In the genomic region with DNA sequence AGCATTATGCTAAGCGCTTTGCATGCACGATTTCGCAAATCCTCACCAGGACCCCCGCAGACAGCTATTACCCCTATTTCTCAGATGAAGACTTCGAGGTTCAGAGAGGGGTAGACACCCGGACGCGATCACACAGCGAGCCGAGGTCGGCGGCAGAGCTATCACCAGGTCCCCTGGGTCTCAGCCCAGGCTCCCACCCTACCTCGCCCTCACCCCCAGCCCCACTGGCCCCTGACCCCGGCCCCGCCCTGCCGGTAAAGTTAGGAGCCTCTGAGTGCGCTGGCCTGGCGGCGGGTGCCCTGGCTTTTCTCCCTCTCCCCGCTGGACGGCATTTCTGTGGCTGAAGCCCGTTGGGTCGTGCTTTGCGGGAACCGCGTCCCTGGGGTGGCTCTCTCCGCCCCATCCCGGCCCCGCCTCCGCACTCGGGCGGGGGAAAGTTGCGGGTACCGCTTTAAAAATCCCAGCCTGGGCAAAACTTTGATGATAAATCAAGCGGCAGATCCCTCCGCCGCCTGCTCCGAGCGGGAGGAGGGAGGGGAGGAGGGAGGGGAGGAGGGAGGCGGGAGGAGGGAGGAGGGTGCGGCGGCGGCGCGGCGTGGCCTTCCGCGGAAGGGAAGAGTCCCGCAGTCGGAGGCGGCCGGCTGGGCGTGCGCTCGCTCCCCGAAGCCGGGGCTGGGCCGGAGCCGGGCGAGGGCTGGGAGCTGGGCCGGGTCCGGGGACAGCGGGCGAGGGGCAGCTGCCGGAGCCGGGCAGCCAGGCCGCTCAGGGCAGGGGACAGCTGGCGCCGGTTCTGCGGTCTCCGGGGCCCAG, we compare ENCODE assay signal across 8 cellular contexts. TPM values are rescaled to one million over a fixed set of nuclear protein-coding genes. Genes with fewer than 3 reads are reported as not detected.
A peak's percentile ranks its signal among the peaks of the same experiment; 100 is the strongest.
DNase-seq lines count a peak whose midpoint lies in the region; ATAC-seq, FAIRE-seq and TF ChIP-seq lines count a peak whose summit lies in the region.

Gene VSTM2L (plus strand): TSS at position 624 of the 810 bp plus-strand sequence. CDS start 224 bp downstream, outside the sequence.

- H4K12ac ChIP-seq in trophoblast cell (ENCODE audit: low read depth, low read length): no peak within 1 kb of the TSS

- TF ChIP-seq RAD21 in A549 (conservative IDR thresholded peaks at IDR 0.05 in 1 of 2, IDR thresholded peaks at IDR 0.05 in 1 of 2): peak in 1 of 2 experiments; percentile 14; a peak in 3 of 5 replicates

- H2BK12ac ChIP-seq in trophoblast cell (ENCODE audit: low read length): no peak within 1 kb of the TSS

- H3K4me2 ChIP-seq in A549: peak within 1 kb of the TSS; percentile 73
- H3K4me2 ChIP-seq in trophoblast cell (ENCODE audit: low read length): peak within 1 kb of the TSS; percentile 71

- no peak within 1 kb of the TSS for H2BK5ac ChIP-seq in trophoblast cell (ENCODE audit: low read depth, low read length, poor library complexity)

- no peaks in the 10 kb centered on the region for H3K79me1 ChIP-seq in trophoblast cell (ENCODE audit: low read length)

- no peaks in the 10 kb centered on the region for H3K79me2 ChIP-seq in trophoblast cell (ENCODE audit: control insufficient read depth, insufficient read depth, low read length, poor library complexity)

- H3K36me3 Mint-ChIP-seq in activated CD4-positive, alpha-beta memory T cell treated with anti-CD3 and anti-CD28 coated beads for 36 hours: peaks cover 2% of the 10 kb centered on the region

- no peak within 1 kb of the TSS for H2AK5ac ChIP-seq in trophoblast cell (ENCODE audit: low read length)

- CTCF ChIA-PET in A549 (lab: Yijun Ruan, JAX): interaction anchor here (0.6 to 1.9 kb wide), 34 partner anchors 8 to 881 kb away, joined by 3 to 8 read pairs (median 4); no protein-coding TSS in a partner anchor
- CTCF ChIA-PET in activated CD4-positive, alpha-beta memory T cell treated with anti-CD3 and anti-CD28 coated beads for 36 hours (lab: Charles Lee): interaction anchor here (1.4 kb wide), 2 partner anchors 141 to 318 kb away, joined by 3 read pairs; no protein-coding TSS in a partner anchor

- no peak for TF ChIP-seq CTCF in A549 (IDR thresholded peaks at IDR 0.05)
- no peak for TF ChIP-seq CTCF in gastroesophageal sphincter (IDR thresholded peaks at IDR 0.05)

- TF ChIP-seq POLR2A in A549 (IDR thresholded peaks at IDR 0.05; ENCODE audit: low read length) (0 out of 2 replicates have a peak, but pooled peaks have one; percentile 17), GM12891 (IDR thresholded peaks at IDR 0.05; ENCODE audit: low read depth, low read length) (no peak), gastroesophageal sphincter (IDR thresholded peaks at IDR 0.05) (no peak)

- peak within 1 kb of the TSS; percentile 31 for H3K4me3 Mint-ChIP-seq in activated CD4-positive, alpha-beta memory T cell treated with anti-CD3 and anti-CD28 coated beads for 36 hours

- intact Hi-C loops in activated CD4-positive, alpha-beta memory T cell treated with anti-CD3 and anti-CD28 coated beads for 36 hours (cut with micrococcal nuclease): loop anchor here (2.0 to 10.0 kb wide), 2 partner anchors 90 to 262 kb away; partner anchors contain the start of gene TGM2

- no peaks in the 10 kb centered on the region for H3K9me3 Mint-ChIP-seq in activated CD4-positive, alpha-beta memory T cell treated with anti-CD3 and anti-CD28 coated beads for 36 hours

- H3K27ac Mint-ChIP-seq in activated CD4-positive, alpha-beta memory T cell treated with anti-CD3 and anti-CD28 coated beads for 36 hours: no peak within 1 kb of the TSS

- peaks cover 14% of the 10 kb centered on the region for H3K4me1 Mint-ChIP-seq in activated CD4-positive, alpha-beta memory T cell treated with anti-CD3 and anti-CD28 coated beads for 36 hours (ENCODE audit: low read depth)

- peaks cover 59% of the 10 kb centered on the region for H3K27me3 Mint-ChIP-seq in activated CD4-positive, alpha-beta memory T cell treated with anti-CD3 and anti-CD28 coated beads for 36 hours

- peaks cover 58% of the 10 kb centered on the region for H3K27me3 ChIP-seq in gastroesophageal sphincter
- H3K27me3 ChIP-seq in trophoblast cell (ENCODE audit: insufficient read depth, low read length): peaks cover 7% of the 10 kb centered on the region

- H3K4me3 ChIP-seq in A549: peak within 1 kb of the TSS; percentile 82
- peak within 1 kb of the TSS; percentile 43 to 58 for H3K4me3 ChIP-seq in gastroesophageal sphincter
- peak within 1 kb of the TSS; percentile 61 for H3K4me3 ChIP-seq in trophoblast cell (ENCODE audit: low read depth, low read length)

- no peak for TF ChIP-seq EP300 in A549 (IDR thresholded peaks at IDR 0.05)
- TF ChIP-seq EP300 in gastroesophageal sphincter (IDR thresholded peaks at IDR 0.05): no peak

- H4K91ac ChIP-seq in trophoblast cell (ENCODE audit: low read depth, low read length): no peak within 1 kb of the TSS

- DNase-seq in A549 (ENCODE audit: low read depth in 1 of 2, low spot score in 1 of 2) (peak; percentile 77 to 82), GM12891 (ENCODE audit: insufficient read length, low spot score) (no peak), trophoblast cell (peak in 1 of 2 donors; percentile 39), NAMALWA (ENCODE audit: low spot score) (no peak), NCI-H128 (lab: John Stamatoyannopoulos, UW; ENCODE audit: unreplicated experiment) (no peak), NCI-H226 (no peak)
- peak; percentile 23 for DNase-seq in activated CD4-positive, alpha-beta memory T cell treated with anti-CD3 and anti-CD28 coated beads for 36 hours

- no peak within 1 kb of the TSS for H2BK120ac ChIP-seq in trophoblast cell (ENCODE audit: insufficient read depth, low read length, poor library complexity)

- H2AFZ ChIP-seq in trophoblast cell (ENCODE audit: insufficient read depth, low read length, poor library complexity): no peak within 1 kb of the TSS

- H3K18ac ChIP-seq in trophoblast cell (ENCODE audit: low read length): peak within 1 kb of the TSS; percentile 46

- H3K14ac ChIP-seq in trophoblast cell (ENCODE audit: low read length): no peak within 1 kb of the TSS

- POLR2A ChIA-PET in A549 (lab: Yijun Ruan, JAX): no interaction called here
- POLR2A ChIA-PET in activated CD4-positive, alpha-beta memory T cell treated with anti-CD3 and anti-CD28 coated beads for 36 hours (lab: Charles Lee): no interaction called here

- no peak within 1 kb of the TSS for H3K4ac ChIP-seq in trophoblast cell (ENCODE audit: low read depth, low read length)

- H4K8ac ChIP-seq in trophoblast cell (ENCODE audit: low read depth, low read length): no peak within 1 kb of the TSS

- H3K4me1 ChIP-seq in A549 (peaks cover 24% of the 10 kb centered on the region), gastroesophageal sphincter (peaks cover 0 to 67% (median 17%) of the 10 kb centered on the region in 3 donors), trophoblast cell (ENCODE audit: control insufficient read depth in 1 of 2, insufficient read depth in 2 of 2, low read length in 2 of 2) (peaks cover 2 to 4% of the 10 kb centered on the region in 2 experiments)

- 2% methylated on average over 21 of the region's 71 CpGs for WGBS in A549 (ENCODE audit: missing lambda C conversion rate)
- 17 to 40% methylated on average over 2 to 5 of the region's 71 CpGs for WGBS in gastroesophageal sphincter (ENCODE audit: low coverage in 1 of 2), 2 donors
- WGBS in trophoblast cell (ENCODE audit: extremely low coverage, insufficient coverage, insufficient read length): no CpG with 5 or more reads among the region's 71 CpGs

- peak; percentile 41 to 55 for ATAC-seq in A549
- peak; percentile 26 for ATAC-seq in gastroesophageal sphincter

- H3K9ac ChIP-seq in trophoblast cell (ENCODE audit: low read length): no peak within 1 kb of the TSS

- no peak for FAIRE-seq in A549 (lab: Jason Lieb, UNC)
- no peak for FAIRE-seq in GM12891 (lab: Jason Lieb, UNC)

- H3K36me3 ChIP-seq in gastroesophageal sphincter (no peaks in the 10 kb centered on the region), trophoblast cell (ENCODE audit: control insufficient read depth in 1 of 2, insufficient read depth in 2 of 2, low read length in 2 of 2) (no peaks in the 10 kb centered on the region)

- H3K27ac ChIP-seq in A549 (peak within 1 kb of the TSS; percentile 85 to 91), gastroesophageal sphincter (peak within 1 kb of the TSS in 3 of 4 donors; percentile 41 to 67 (median 66)), trophoblast cell (ENCODE audit: low read depth, low read length) (no peak within 1 kb of the TSS)

- no peaks in the 10 kb centered on the region for H3K9me3 ChIP-seq in A549
- H3K9me3 ChIP-seq in gastroesophageal sphincter: no peaks in the 10 kb centered on the region
- no peaks in the 10 kb centered on the region for H3K9me3 ChIP-seq in trophoblast cell (ENCODE audit: insufficient read depth, low read depth, low read length)

- no peak within 1 kb of the TSS for H3K23ac ChIP-seq in trophoblast cell (ENCODE audit: low read length)

TF ChIP-seq in A549, 52 proteins besides CTCF, POLR2A, EP300 and RAD21 (continues in another document):
- TF ChIP-seq ESRRA (IDR thresholded peaks at IDR 0.05; ENCODE audit: borderline replicate concordance, low read length) (no peak), NR3C1 (IDR thresholded peaks at IDR 0.05) (no peak), FOSB (CRISPR knock-in tag; IDR thresholded peaks at IDR 0.05) (no peak), RFX5 (IDR thresholded peaks at IDR 0.05) (no peak), KDM1A (IDR thresholded peaks at IDR 0.05; ENCODE audit: low read depth) (peak; percentile 94; the same call in 1 of the 2 replicates)

TF ChIP-seq in GM12891, 5 proteins besides CTCF, POLR2A, EP300 and RAD21:
- TF ChIP-seq PAX5 (IDR thresholded peaks at IDR 0.05; ENCODE audit: insufficient read depth, low read length, severe bottlenecking): no peak
- TF ChIP-seq SPI1 (IDR thresholded peaks at IDR 0.05; ENCODE audit: low read depth, low read length): no peak
- TF ChIP-seq POU2F2 (IDR thresholded peaks at IDR 0.05; ENCODE audit: low read depth, low read length): 0 out of 2 replicates have a peak, but pooled peaks have one; percentile 3

RNA-seq across cellular contexts. Expression of gene VSTM2L, which starts in this region (rescaled TPM):
- polyA plus RNA-seq in A549 (2011; rRNA removed) (1.9 and 2.0 TPM in 2 replicates), A549 (2017; fragmentation: RNase III; extraction: RNeasy Plus Mini Kit Qiagen cat#74134 plus additional on column Dnase treatment) (3.7 to 7.4 TPM (median 5.8 TPM) in 3 replicates)
- polyA plus RNA-seq in A549 (2012; cell fraction: cytosol; rRNA removed): 2.6 and 3.7 TPM in 2 replicates
- 4.1 and 5.2 TPM in 2 replicates for polyA plus RNA-seq in A549 (2012; cell fraction: nucleus; rRNA removed)
- polyA minus RNA-seq in A549 (2011; rRNA and poly(A)+ RNA removed): 0.92 and 1.3 TPM in 2 replicates
- polyA plus RNA-seq in GM12891 (2012; ENCODE audit: low read depth, missing spikeins): 0.06 TPM
- total RNA-seq in activated CD4-positive, alpha-beta memory T cell treated with anti-CD3 and anti-CD28 coated beads for 36 hours: not detected
- 1 to 10 TPM in 3 of 4 donors, under 1 TPM in 1; 0.94 to 8.5 (median 7.0) TPM for total RNA-seq in gastroesophageal sphincter
- 6.7 and 7.5 TPM in 2 replicates for polyA plus RNA-seq in trophoblast cell (2013)

Comparison
In these comparisons a context has a peak if more than half of its experiments do, and no peak if none do; other contexts are left out.
1. Peak in DNase-seq in activated CD4-positive, alpha-beta memory T cell treated with anti-CD3 and anti-CD28 coated beads for 36 hours; RNA of the gene not detected or under 1 TPM.
2. DNase-seq: peak in A549 (2 of 2); none in GM12891 (single experiment), NAMALWA (single experiment), NCI-H128 (single experiment) and NCI-H226 (single experiment).
3. Peak in every context shown above with its lines, with median percentiles within 50 percentile points of each other: H3K4me3 ChIP-seq.